8 cellular contexts compared by ENCODE assay signal in the genomic region with DNA sequence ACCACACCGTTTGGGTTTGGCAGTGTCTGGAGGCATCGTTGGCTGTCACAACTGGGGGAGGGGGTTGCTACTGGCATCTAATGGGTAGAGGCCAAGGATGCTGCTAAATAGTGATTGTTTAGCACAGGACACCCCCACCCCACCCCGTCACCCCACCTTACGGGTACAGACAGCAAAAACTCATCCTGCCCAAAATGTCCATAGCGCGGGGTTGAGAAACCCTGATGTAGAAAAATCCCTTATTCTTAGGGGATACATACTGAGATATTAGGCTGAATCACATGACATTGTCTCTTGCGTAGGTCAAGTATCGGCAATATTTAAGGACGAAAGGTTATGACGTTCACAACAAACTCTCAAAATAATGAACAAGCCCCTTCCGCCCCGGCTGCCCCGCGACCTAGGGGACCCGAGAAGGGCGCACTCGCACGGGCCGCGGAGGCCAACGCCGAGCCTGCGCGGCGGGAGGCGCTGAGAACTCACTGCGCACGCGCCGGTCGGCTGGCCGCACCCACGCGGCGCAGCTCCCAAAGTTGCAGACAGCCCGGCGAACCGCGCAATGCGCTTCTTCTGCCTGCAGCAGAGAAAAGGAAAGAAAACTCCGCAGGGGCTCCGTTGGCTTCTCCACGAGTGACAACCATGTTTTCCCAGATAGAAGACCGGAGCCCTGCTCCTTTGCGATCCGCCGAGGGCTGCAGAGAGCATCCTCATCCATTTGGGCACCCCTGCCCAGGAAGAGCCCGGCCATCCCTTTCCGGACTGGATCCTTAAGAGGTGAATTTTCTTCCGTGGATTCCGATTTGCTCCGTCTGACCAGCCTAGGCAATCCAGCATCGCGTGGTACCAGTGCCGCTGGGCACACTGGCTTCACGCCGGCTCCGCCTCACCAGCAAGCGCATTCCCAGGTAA.
DNase-seq lines count a peak whose midpoint lies in the region; ATAC-seq, FAIRE-seq and TF ChIP-seq lines count a peak whose summit lies in the region.

No MANE protein-coding gene starts in this region.

- H3K27ac ChIP-seq in ACC112 (ENCODE audit: low read depth, low read length) (peak overlapping the region; percentile 40; the same call in 1 of the 2 replicates), coronary artery (peak overlapping the region; percentile 79 to 81), HepG2 (ENCODE audit: extremely low read length, insufficient read depth, low read length) (no peak overlapping the region)

- H3K9me3 ChIP-seq in HepG2 (ENCODE audit: low read length), result no peaks in the 10 kb centered on the region

- TF ChIP-seq POLR2A in HepG2 (IDR thresholded peaks at IDR 0.05; ENCODE audit: insufficient read depth in 1 of 2, low read depth in 2 of 2, low read length in 2 of 2), result no peak

- peak; percentile 84 for ATAC-seq in GM18520 (IDR thresholded peaks at IDR 0.05; ENCODE audit: unreplicated experiment)
- ATAC-seq in HG03045 (IDR thresholded peaks at IDR 0.05; ENCODE audit: unreplicated experiment), result peak; percentile 97
- ATAC-seq in HepG2, result peak; percentile 96

- BruUV-seq in HepG2 (replicated peaks; lab: Mats Ljungman, UMichigan), result no TSS peak

- H4K20me1 ChIP-seq in HepG2 (ENCODE audit: insufficient read depth, low read length), result no peaks in the 10 kb centered on the region

- H3K4me2 ChIP-seq in HepG2 (ENCODE audit: low read depth, low read length), result peak overlapping the region; percentile 94

- H3K4me3 ChIP-seq in ACC112 (ENCODE audit: low read depth, low read length) (peak overlapping the region; percentile 97), coronary artery (peak overlapping the region; percentile 91), HepG2 (replicated peaks in 1 of 3; ENCODE audit: insufficient read depth in 1 of 3, low read depth in 2 of 3, low read length in 3 of 3) (peak overlapping the region; percentile 25 to 70 (median 54))

- peaks cover 40% of the 10 kb centered on the region for H3K4me1 ChIP-seq in ACC112 (ENCODE audit: control insufficient read depth, insufficient read depth, low read length, unreplicated experiment)
- peaks cover 14% of the 10 kb centered on the region for H3K4me1 ChIP-seq in HepG2 (ENCODE audit: insufficient read depth, low read length)

- TF ChIP-seq RAD21 in HepG2 (CRISPR knock-in tag; IDR thresholded peaks at IDR 0.05), result no peak

- WGBS in HepG2 (ENCODE audit: low lambda C conversion rate), result 27% methylated on average over 22 of the region's 59 CpGs

- H3K36me3 ChIP-seq in ACC112 (ENCODE audit: insufficient read depth, low read length) (no peaks in the 10 kb centered on the region), HepG2 (replicated peaks in 1 of 2; ENCODE audit: control insufficient read depth in 1 of 2, insufficient read depth in 2 of 2, low read length in 2 of 2) (no peaks in the 10 kb centered on the region)

- intact Hi-C loops in HepG2 (cut with micrococcal nuclease; ENCODE audit: unreplicated experiment), result no loop called here

- POLR2A ChIA-PET in HepG2 (lab: Yijun Ruan, JAX), result no interaction called here

- in situ Hi-C loops in HepG2 (cut with HindIII; ENCODE audit: extremely low pct_ligation_motif_present, low pct_unique_long_range_greater_than_20kb), result loop anchor here (25.0 kb wide), 2 partner anchors 297 to 597 kb away; no protein-coding TSS in a partner anchor

- DNase-seq in NCI-H226 (peak; percentile 74), coronary artery (ENCODE audit: low spot score) (peak; percentile 78), HepG2 (ENCODE audit: low spot score) (peak; percentile 4)
- peak; percentile 80 for DNase-seq in activated CD4-positive, alpha-beta T cell treated with anti-CD3 and anti-CD28 coated beads for 48 hours
- DNase-seq in stimulated activated CD4-positive, alpha-beta T cell treated with anti-CD3 and anti-CD28 coated beads, Interleukin-2, amount 100 ng/mL, for 48 hours, result peak; percentile 61 to 66

- no peak overlapping the region for H3K9ac ChIP-seq in HepG2 (ENCODE audit: insufficient read depth, low read depth, low read length)

- H3K79me2 ChIP-seq in ACC112 (ENCODE audit: control insufficient read depth, insufficient read depth, low read length, unreplicated experiment) (peaks cover 49% of the 10 kb centered on the region), HepG2 (ENCODE audit: insufficient read depth, low read length) (no peaks in the 10 kb centered on the region)

- FAIRE-seq in HepG2 (lab: Jason Lieb, UNC), result no peak

- CTCF ChIA-PET in HepG2 (lab: Yijun Ruan, JAX; ENCODE audit: low intra/inter-chr PET ratio, low total read pairs), result no interaction called here

- peak overlapping the region; percentile 95 for H2AFZ ChIP-seq in ACC112 (ENCODE audit: low read length, unreplicated experiment)
- no peak overlapping the region for H2AFZ ChIP-seq in HepG2 (ENCODE audit: low read length)

- TF ChIP-seq EP300 in HepG2 (IDR thresholded peaks at IDR 0.05; ENCODE audit: low read depth in 2 of 2, low read length in 2 of 2), result no peak
- no peak for TF ChIP-seq EP300 in HepG2 (CRISPR knock-in tag; IDR thresholded peaks at IDR 0.05; ENCODE audit: borderline replicate concordance)

- H3K27me3 ChIP-seq in ACC112 (ENCODE audit: insufficient read depth, low read length), result no peaks in the 10 kb centered on the region
- peaks cover 1 to 10% of the 10 kb centered on the region in 2 experiments; a peak in 2 of 5 replicates for H3K27me3 ChIP-seq in HepG2 (ENCODE audit: control insufficient read depth in 1 of 2, insufficient read depth in 2 of 2, low read length in 2 of 2)

- TF ChIP-seq CTCF in coronary artery (IDR thresholded peaks at IDR 0.05) (no peak), HepG2 (CRISPR knock-in tag; IDR thresholded peaks at IDR 0.05) (no peak)

TF ChIP-seq in HepG2, 621 proteins besides CTCF, POLR2A, EP300 and RAD21 (continues in another document):
- TF ChIP-seq TGIF2 (CRISPR knock-in tag; IDR thresholded peaks at IDR 0.05), result no peak
- no peak for TF ChIP-seq ATM (IDR thresholded peaks at IDR 0.05; ENCODE audit: borderline replicate concordance)
- 0 out of 2 replicates have a peak, but pooled peaks have one; percentile 23 for TF ChIP-seq TAF1 (CRISPR knock-in tag; IDR thresholded peaks at IDR 0.05)
- TF ChIP-seq, protein P1, sequence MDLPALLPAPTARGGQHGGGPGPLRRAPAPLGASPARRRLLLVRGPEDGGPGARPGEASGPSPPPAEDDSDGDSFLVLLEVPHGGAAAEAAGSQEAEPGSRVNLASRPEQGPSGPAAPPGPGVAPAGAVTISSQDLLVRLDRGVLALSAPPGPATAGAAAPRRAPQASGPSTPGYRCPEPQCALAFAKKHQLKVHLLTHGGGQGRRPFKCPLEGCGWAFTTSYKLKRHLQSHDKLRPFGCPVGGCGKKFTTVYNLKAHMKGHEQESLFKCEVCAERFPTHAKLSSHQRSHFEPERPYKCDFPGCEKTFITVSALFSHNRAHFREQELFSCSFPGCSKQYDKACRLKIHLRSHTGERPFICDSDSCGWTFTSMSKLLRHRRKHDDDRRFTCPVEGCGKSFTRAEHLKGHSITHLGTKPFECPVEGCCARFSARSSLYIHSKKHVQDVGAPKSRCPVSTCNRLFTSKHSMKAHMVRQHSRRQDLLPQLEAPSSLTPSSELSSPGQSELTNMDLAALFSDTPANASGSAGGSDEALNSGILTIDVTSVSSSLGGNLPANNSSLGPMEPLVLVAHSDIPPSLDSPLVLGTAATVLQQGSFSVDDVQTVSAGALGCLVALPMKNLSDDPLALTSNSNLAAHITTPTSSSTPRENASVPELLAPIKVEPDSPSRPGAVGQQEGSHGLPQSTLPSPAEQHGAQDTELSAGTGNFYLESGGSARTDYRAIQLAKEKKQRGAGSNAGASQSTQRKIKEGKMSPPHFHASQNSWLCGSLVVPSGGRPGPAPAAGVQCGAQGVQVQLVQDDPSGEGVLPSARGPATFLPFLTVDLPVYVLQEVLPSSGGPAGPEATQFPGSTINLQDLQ (CRISPR knock-in tag; IDR thresholded peaks at IDR 0.05), result no peak
- TF ChIP-seq STAT5B (CRISPR knock-in tag; IDR thresholded peaks at IDR 0.05), result no peak
- TF ChIP-seq MED8 (CRISPR knock-in tag; IDR thresholded peaks at IDR 0.05; ENCODE audit: insufficient replicate concordance), result no peak
- TF ChIP-seq DDIT3 (CRISPR knock-in tag; IDR thresholded peaks at IDR 0.05), result no peak
- peak; percentile 32; the same call in 1 of the 2 replicates for TF ChIP-seq SALL1 (CRISPR knock-in tag; IDR thresholded peaks at IDR 0.05)
- TF ChIP-seq HDAC1 (CRISPR knock-in tag; IDR thresholded peaks at IDR 0.05), result no peak
- TF ChIP-seq, protein P2, sequence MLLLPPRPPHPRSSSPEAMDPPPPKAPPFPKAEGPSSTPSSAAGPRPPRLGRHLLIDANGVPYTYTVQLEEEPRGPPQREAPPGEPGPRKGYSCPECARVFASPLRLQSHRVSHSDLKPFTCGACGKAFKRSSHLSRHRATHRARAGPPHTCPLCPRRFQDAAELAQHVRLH (CRISPR knock-in tag; IDR thresholded peaks at IDR 0.05; ENCODE audit: borderline replicate concordance, low read depth), result no peak
- TF ChIP-seq KDM2A (CRISPR knock-in tag; IDR thresholded peaks at IDR 0.05; ENCODE audit: borderline replicate concordance, low read depth), result peak; percentile 34; the same call in 1 of the 2 replicates
- TF ChIP-seq RCOR2 (CRISPR knock-in tag; IDR thresholded peaks at IDR 0.05), result no peak
- 0 out of 2 replicates have a peak, but pooled peaks have one; percentile 34 for TF ChIP-seq NFKB2 (CRISPR knock-in tag; IDR thresholded peaks at IDR 0.05; ENCODE audit: borderline replicate concordance)
- peak; percentile 43; the same call in 1 of the 2 replicates for TF ChIP-seq ZFY (CRISPR knock-in tag; IDR thresholded peaks at IDR 0.05)
- TF ChIP-seq, protein P3, sequence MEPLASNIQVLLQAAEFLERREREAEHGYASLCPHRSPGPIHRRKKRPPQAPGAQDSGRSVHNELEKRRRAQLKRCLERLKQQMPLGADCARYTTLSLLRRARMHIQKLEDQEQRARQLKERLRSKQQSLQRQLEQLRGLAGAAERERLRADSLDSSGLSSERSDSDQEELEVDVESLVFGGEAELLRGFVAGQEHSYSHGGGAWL (CRISPR knock-in tag; IDR thresholded peaks at IDR 0.05), result no peak

Comparison
In these comparisons a context has a peak if more than half of its experiments do, and no peak if none do; other contexts are left out.
1. DNase-seq: peak in every context shown above with its lines; median percentile 80 in activated CD4-positive, alpha-beta T cell treated with anti-CD3 and anti-CD28 coated beads for 48 hours; 78 in coronary artery; 74 in NCI-H226; 64 in stimulated activated CD4-positive, alpha-beta T cell treated with anti-CD3 and anti-CD28 coated beads, Interleukin-2, amount 100 ng/mL, for 48 hours; 4 in HepG2.